In genomic region chr2:182552232-182552631, GRCh38 we compare ENCODE assay signal across 7 cellular contexts.
DNase-seq lines count a peak whose midpoint lies in the region; TF ChIP-seq lines count a peak whose summit lies in the region.
"Not testable (repeated sequence)": the region's sequence is repeated elsewhere in the genome, so short reads cannot be mapped to it uniquely, and the experiment has no call there.

No MANE protein-coding gene starts in this region.

- not testable (repeated sequence) for H3K4me3 ChIP-seq in neural progenitor cell

- not testable (repeated sequence) for H3K9me3 ChIP-seq in neural progenitor cell (ENCODE audit: low read depth)

- H3K27ac ChIP-seq in angular gyrus (ENCODE audit: low read depth, low read length): peak overlapping the region; percentile 95
- peak overlapping the region; percentile 82 for H3K27ac ChIP-seq in layer of hippocampus (ENCODE audit: low read depth, low read length)
- H3K27ac ChIP-seq in neural progenitor cell: not testable (repeated sequence)
- H3K27ac ChIP-seq in temporal lobe (ENCODE audit: low read depth, low read length): peak overlapping the region; percentile 97

- H3K27ac Mint-ChIP-seq in dendritic cell treated with granulocyte-macrophage colony-stimulating factor and Interleukin-4, amounts not matched to agents 40 ng/mL and 50 ng/mL, for 4 days: peak overlapping the region; percentile 33
- peak overlapping the region; percentile 25 for H3K27ac Mint-ChIP-seq in neural progenitor cell

- not testable (repeated sequence) for H3K9me3 Mint-ChIP-seq in dendritic cell treated with granulocyte-macrophage colony-stimulating factor and Interleukin-4, amounts not matched to agents 40 ng/mL and 50 ng/mL, for 4 days; neural progenitor cell

- DNase-seq in head of caudate nucleus (peak in 38 of 42 donors; percentile 20 to 77 (median 57)), neural progenitor cell (ENCODE audit: low spot score) (peak; percentile 56), posterior cingulate gyrus (peak in 6 of 10 donors; percentile 17 to 91 (median 50))

- H3K36me3 ChIP-seq in neural progenitor cell: not testable (repeated sequence)

- H3F3A ChIP-seq in neural progenitor cell (ENCODE audit: low read depth): not testable (repeated sequence)

- not testable (repeated sequence) for H3K79me2 ChIP-seq in neural progenitor cell (ENCODE audit: low read depth)

- not testable (repeated sequence) for H3K36me3 Mint-ChIP-seq in dendritic cell treated with granulocyte-macrophage colony-stimulating factor and Interleukin-4, amounts not matched to agents 40 ng/mL and 50 ng/mL, for 4 days (ENCODE audit: low read depth); neural progenitor cell

- not testable (repeated sequence) for H3K4me2 ChIP-seq in neural progenitor cell

- intact Hi-C loops in dendritic cell treated with granulocyte-macrophage colony-stimulating factor and Interleukin-4, amounts not matched to agents 40 ng/mL and 50 ng/mL, for 4 days (cut with micrococcal nuclease); head of caudate nucleus (cut with DNase I); posterior cingulate gyrus (cut with DNase I): not testable (repeated sequence)

- H3K4me3 Mint-ChIP-seq in dendritic cell treated with granulocyte-macrophage colony-stimulating factor and Interleukin-4, amounts not matched to agents 40 ng/mL and 50 ng/mL, for 4 days; neural progenitor cell: not testable (repeated sequence)

- not testable (repeated sequence) for H3K27me3 Mint-ChIP-seq in dendritic cell treated with granulocyte-macrophage colony-stimulating factor and Interleukin-4, amounts not matched to agents 40 ng/mL and 50 ng/mL, for 4 days; neural progenitor cell (ENCODE audit: insufficient read depth, low read depth)

- H4K20me1 ChIP-seq in neural progenitor cell (ENCODE audit: low read depth): not testable (repeated sequence)

- not testable (repeated sequence) for H3K27me3 ChIP-seq in layer of hippocampus (ENCODE audit: control insufficient read depth, insufficient read depth, low read length); neural progenitor cell

- H3K4me1 Mint-ChIP-seq in dendritic cell treated with granulocyte-macrophage colony-stimulating factor and Interleukin-4, amounts not matched to agents 40 ng/mL and 50 ng/mL, for 4 days (ENCODE audit: low read depth): peaks cover 20% of the 10 kb centered on the region
- H3K4me1 Mint-ChIP-seq in neural progenitor cell: peaks cover 11% of the 10 kb centered on the region

- TF ChIP-seq CTCF in neural progenitor cell (IDR thresholded peaks at IDR 0.05): not testable (repeated sequence)

- H2AFZ ChIP-seq in neural progenitor cell (replicated peaks): not testable (repeated sequence)

- H3K9ac ChIP-seq in neural progenitor cell: not testable (repeated sequence)

- H3K4me1 ChIP-seq in neural progenitor cell: not testable (repeated sequence)
